Comparison of ENCODE assay signal across 8 cellular contexts in genomic region chr9:84170521-84171141, GRCh38.
DNase-seq lines count a peak whose midpoint lies in the region; ATAC-seq, FAIRE-seq and TF ChIP-seq lines count a peak whose summit lies in the region.
"Had no signal": no experiment of that assay in that cellular context is flagged by ENCODE, and none has a peak within 500 bp of the region (broad histone marks: within the 10 kb centered on the region; RNA-seq: fewer than 3 reads in every experiment).

No MANE protein-coding gene starts in this region.

- H3K36me3 ChIP-seq in body of pancreas (replicated peaks in 1 of 2; ENCODE audit: insufficient read depth in 1 of 2, low read depth in 2 of 2) (no peaks in the 10 kb centered on the region), kidney (ENCODE audit: control insufficient read depth in 1 of 2, insufficient read depth in 2 of 2, low read length in 2 of 2) (no peaks in the 10 kb centered on the region), upper lobe of right lung (no peaks in the 10 kb centered on the region)

- no peak overlapping the region for H3K4me3 ChIP-seq in body of pancreas
- H3K4me3 ChIP-seq in kidney (ENCODE audit: low read length in 2 of 2) = no peak overlapping the region
- no peak overlapping the region for H3K4me3 ChIP-seq in upper lobe of right lung

- peak; percentile 95 for ATAC-seq in body of pancreas
- peak; percentile 83 for ATAC-seq in upper lobe of right lung
- ATAC-seq in HG02571 (IDR thresholded peaks at IDR 0.05; ENCODE audit: unreplicated experiment) = no peak

- no peak overlapping the region for H3K9ac ChIP-seq in kidney (ENCODE audit: low read length in 2 of 2)

- H3K9me3 ChIP-seq in body of pancreas = no peaks in the 10 kb centered on the region
- no peaks in the 10 kb centered on the region for H3K9me3 ChIP-seq in kidney (ENCODE audit: control insufficient read depth in 1 of 2, low read length in 2 of 2)
- no peaks in the 10 kb centered on the region for H3K9me3 ChIP-seq in upper lobe of right lung

- intact Hi-C loops in body of pancreas (cut with DNase I) (loop anchor here (10.0 kb wide), 1 partner anchor 226 kb away; no protein-coding TSS in a partner anchor), kidney (cut with DNase I) (no loop called here), upper lobe of right lung (cut with DNase I) (no loop called here)

- TF ChIP-seq CTCF in body of pancreas (IDR thresholded peaks at IDR 0.05) = peak in 4 of 7 experiments; percentile 9 to 25 (median 23)
- no peak for TF ChIP-seq CTCF in kidney (IDR thresholded peaks at IDR 0.05; ENCODE audit: borderline replicate concordance, extremely low read depth, insufficient read depth)
- no peak for TF ChIP-seq CTCF in upper lobe of right lung (IDR thresholded peaks at IDR 0.05)

- H3K27me3 ChIP-seq in body of pancreas (no peaks in the 10 kb centered on the region), upper lobe of right lung (no peaks in the 10 kb centered on the region)

- TF ChIP-seq POLR2A in body of pancreas (IDR thresholded peaks at IDR 0.05) = peak in 1 of 3 donors; percentile 34

- H3K4me1 ChIP-seq in body of pancreas (no peaks in the 10 kb centered on the region), kidney (ENCODE audit: control insufficient read depth in 1 of 2, insufficient read depth in 1 of 2, low read depth in 1 of 2, low read length in 2 of 2) (peaks cover 3 to 8% of the 10 kb centered on the region in 2 donors), upper lobe of right lung (peaks cover 10% of the 10 kb centered on the region)

- H3K27ac ChIP-seq in body of pancreas (peak overlapping the region in 3 of 4 donors; percentile 58 to 75 (median 69)), kidney (ENCODE audit: low read depth in 2 of 2, low read length in 2 of 2) (peak overlapping the region in 1 of 2 donors; percentile 52), upper lobe of right lung (no peak overlapping the region)
- H3K27ac ChIP-seq: HL-60 had no signal

- 51 to 52% methylated on average over 8 to 9 of the region's 9 CpGs for WGBS in body of pancreas, 2 donors

- FAIRE-seq in kidney (lab: Jason Lieb, UNC) = no peak

- peak; percentile 97 for DNase-seq in M059J (ENCODE audit: low read depth)
- DNase-seq in body of pancreas = peak; percentile 72 to 93 (median 86)
- DNase-seq in kidney = peak; percentile 91
- DNase-seq in upper lobe of right lung = peak; percentile 70
- no peak for DNase-seq in activated T-cell treated with anti-CD3 and anti-CD28 coated beads, Interleukin-2, amount 50 U/mL, for 48 hours
- DNase-seq in midbrain (lab: John Stamatoyannopoulos, UW) = no peak

Comparison
In these comparisons a context has a peak if more than half of its experiments do, and no peak if none do; other contexts are left out.
1. DNase-seq: peak in M059J (single experiment), body of pancreas (4 of 4), kidney (single experiment) and upper lobe of right lung (single experiment); none in activated T-cell treated with anti-CD3 and anti-CD28 coated beads, Interleukin-2, amount 50 U/mL, for 48 hours (0 of 2) and midbrain (single experiment).
2. CTCF ChIP-seq: peak in body of pancreas (4 of 7); none in kidney (single experiment) and upper lobe of right lung (single experiment).